20 cellular contexts compared by ENCODE assay signal in genomic region chr6:96460052-96460700, GRCh38.
A peak's percentile ranks its signal among the peaks of the same experiment; 100 is the strongest.
DNase-seq lines count a peak whose midpoint lies in the region; ATAC-seq lines count a peak whose summit lies in the region.
"Had no signal": no experiment of that assay in that cellular context is flagged by ENCODE, and none has a peak within 500 bp of the region (broad histone marks: within the 10 kb centered on the region; RNA-seq: fewer than 3 reads in every experiment).

No MANE protein-coding gene starts in this region.

- peak overlapping the region; percentile 23 for H2BK5ac ChIP-seq in trophoblast cell (ENCODE audit: low read depth, low read length, poor library complexity)

- peak overlapping the region; percentile 36 for H3K14ac ChIP-seq in trophoblast cell (ENCODE audit: low read length)

- no peak overlapping the region for H2AFZ ChIP-seq in trophoblast cell (ENCODE audit: insufficient read depth, low read length, poor library complexity)

- no CpG with 5 or more reads among the region's 6 CpGs for WGBS in trophoblast cell (ENCODE audit: extremely low coverage, insufficient coverage, insufficient read length)

- peak overlapping the region; percentile 38 for H3K27ac ChIP-seq in trophoblast cell (ENCODE audit: low read depth, low read length)

- H3K4me3 ChIP-seq in trophoblast cell (ENCODE audit: low read depth, low read length) = no peak overlapping the region

- H3K18ac ChIP-seq in trophoblast cell (ENCODE audit: low read length) = no peak overlapping the region

- H3K79me1 ChIP-seq in trophoblast cell (ENCODE audit: low read length) = peaks cover 17% of the 10 kb centered on the region

- peaks cover 1% of the 10 kb centered on the region for H3K79me2 ChIP-seq in trophoblast cell (ENCODE audit: control insufficient read depth, insufficient read depth, low read length, poor library complexity)

- H2AK5ac ChIP-seq in trophoblast cell (ENCODE audit: low read length) = no peak overlapping the region

- H3K27me3 ChIP-seq in trophoblast cell (ENCODE audit: insufficient read depth, low read length) = no peaks in the 10 kb centered on the region

- H3K4me2 ChIP-seq in trophoblast cell (ENCODE audit: low read length) = no peak overlapping the region

- no peaks in the 10 kb centered on the region for H3K9me3 ChIP-seq in trophoblast cell (ENCODE audit: insufficient read depth, low read depth, low read length)

- H2BK120ac ChIP-seq in trophoblast cell (ENCODE audit: insufficient read depth, low read length, poor library complexity) = peak overlapping the region; percentile 68

- DNase-seq in NCI-H1417 (lab: John Stamatoyannopoulos, UW) (peak; percentile 36 to 92 (median 79)), NCI-H1417 treated with DMSO at 0.1 percent for 48 hours (lab: John Stamatoyannopoulos, UW) (no peak), NCI-H2081 treated with DMSO at 0.1 percent for 48 hours (lab: John Stamatoyannopoulos, UW) (peak; percentile 39), SHP77 (lab: John Stamatoyannopoulos, UW) (peak; percentile 69 to 72), trophoblast cell (no peak), mesenteric fat pad (ENCODE audit: low spot score) (no peak)
- DNase-seq in stimulated activated CD4-positive, alpha-beta T cell treated with anti-CD3 and anti-CD28 coated beads, Interleukin-2, amount 100 ng/mL, for 48 hours = no peak
- DNase-seq: activated naive CD4-positive, alpha-beta T cell treated with anti-CD3 and anti-CD28 coated beads for 36 hours; activated T-cell treated with anti-CD3 and anti-CD28 coated beads, Interleukin-2, amount 50 U/mL, for 24 hours; anterior cingulate cortex; cerebellar nuclear complex; effector memory CD4-positive, alpha-beta T cell; naive thymus-derived CD4-positive, alpha-beta T cell; NCI-H2227 treated with DMSO at 0.1 percent for 48 hours; RPMI8226; stimulated activated CD8-positive, alpha-beta memory T cell treated with anti-CD3 and anti-CD28 coated beads, Interleukin-4, amount 100 ng/mL, for 48 hours; T1000 had no signal

- no peak for ATAC-seq in HG03460 (IDR thresholded peaks at IDR 0.05; ENCODE audit: unreplicated experiment)
- ATAC-seq: activated CD4-positive, CD25-positive, alpha-beta regulatory T cell treated with anti-CD3 and anti-CD28 coated beads, Interleukin-2, amount 50 U/mL, for 24 hours; HCT116; naive thymus-derived CD4-positive, alpha-beta T cell had no signal

- peaks cover 10 to 13% of the 10 kb centered on the region in 2 experiments for H3K4me1 ChIP-seq in trophoblast cell (ENCODE audit: control insufficient read depth in 1 of 2, insufficient read depth in 2 of 2, low read length in 2 of 2)

- H4K12ac ChIP-seq in trophoblast cell (ENCODE audit: low read depth, low read length) = no peak overlapping the region

- no peak overlapping the region for H3K9ac ChIP-seq in trophoblast cell (ENCODE audit: low read length)

- H3K23ac ChIP-seq in trophoblast cell (ENCODE audit: low read length) = no peak overlapping the region

- peak overlapping the region; percentile 79 for H2BK12ac ChIP-seq in trophoblast cell (ENCODE audit: low read length)

- peak overlapping the region; percentile 45 for H4K91ac ChIP-seq in trophoblast cell (ENCODE audit: low read depth, low read length)

- peak overlapping the region; percentile 20 for H3K4ac ChIP-seq in trophoblast cell (ENCODE audit: low read depth, low read length)

- H3K36me3 ChIP-seq in trophoblast cell (ENCODE audit: control insufficient read depth in 1 of 2, insufficient read depth in 2 of 2, low read length in 2 of 2) = no peaks in the 10 kb centered on the region

- peak overlapping the region; percentile 62 for H4K8ac ChIP-seq in trophoblast cell (ENCODE audit: low read depth, low read length)

Comparison
In these comparisons a context has a peak if more than half of its experiments do, and no peak if none do; other contexts are left out.
1. DNase-seq: peak in NCI-H1417 (3 of 3), NCI-H2081 treated with DMSO at 0.1 percent for 48 hours (single experiment) and SHP77 (2 of 2); none in NCI-H1417 treated with DMSO at 0.1 percent for 48 hours (single experiment), trophoblast cell (0 of 2), mesenteric fat pad (single experiment) and stimulated activated CD4-positive, alpha-beta T cell treated with anti-CD3 and anti-CD28 coated beads, Interleukin-2, amount 100 ng/mL, for 48 hours (0 of 2).